Comparison of ENCODE assay signal across 2 cellular contexts in the genomic region with DNA sequence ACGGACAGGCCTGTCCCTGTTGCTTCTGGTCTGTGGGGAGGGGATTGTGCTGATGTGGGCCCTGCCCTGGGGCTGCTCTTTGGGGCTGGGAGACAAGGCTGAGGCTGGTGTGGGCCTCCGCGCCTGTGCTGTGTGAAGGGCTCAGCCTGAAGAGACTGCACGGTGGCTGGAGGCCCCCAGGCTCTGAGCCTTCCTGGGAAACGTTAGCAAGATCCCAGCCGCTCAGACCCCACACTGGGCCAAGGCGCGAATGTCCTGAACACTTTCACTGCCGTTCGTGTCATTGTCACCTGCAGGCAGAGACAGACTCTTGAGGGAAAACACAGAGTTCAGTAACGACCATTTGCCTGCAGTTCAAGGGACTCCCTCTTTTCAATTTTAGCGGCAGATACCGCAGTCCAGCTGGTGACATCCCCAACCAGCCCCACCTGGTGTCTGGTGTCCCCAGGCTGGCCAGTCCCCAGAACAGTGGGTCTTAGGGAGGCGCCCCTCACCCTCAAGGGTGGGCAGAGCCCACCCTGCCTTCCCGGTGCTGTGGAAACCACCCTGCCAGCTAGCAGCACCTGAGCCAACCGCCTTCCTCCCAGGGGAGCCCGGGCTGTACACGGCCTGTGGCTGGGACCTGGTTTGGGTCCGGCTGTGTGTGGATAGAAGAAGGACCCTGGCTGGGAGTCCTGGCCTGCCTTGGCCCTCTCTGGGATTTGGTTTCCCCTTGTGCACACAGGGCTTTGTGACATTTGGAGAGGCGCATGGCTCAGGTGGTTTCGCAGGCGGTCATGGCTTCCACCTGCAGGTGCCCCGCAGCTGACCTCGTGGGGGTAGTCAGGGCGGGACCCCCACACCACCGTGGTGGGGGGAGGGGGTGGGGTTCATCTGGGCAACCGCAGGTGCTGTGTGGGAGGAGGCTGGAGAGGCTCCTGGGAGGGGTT.
TF ChIP-seq lines count a peak whose summit lies in the region.

No MANE protein-coding gene starts in this region.

TF ChIP-seq in HepG2, 621 proteins besides CTCF, POLR2A, EP300 and RAD21:
- TF ChIP-seq SMC3 (IDR thresholded peaks at IDR 0.05; ENCODE audit: low read length) (no peak), LCORL (IDR thresholded peaks at IDR 0.05) (no peak), LCORL (CRISPR knock-in tag; IDR thresholded peaks at IDR 0.05) (no peak), ZNF232 (CRISPR knock-in tag; IDR thresholded peaks at IDR 0.05; ENCODE audit: borderline replicate concordance) (no peak), ZNF333 (CRISPR knock-in tag; IDR thresholded peaks at IDR 0.05; ENCODE audit: borderline replicate concordance) (no peak), HDAC1 (CRISPR knock-in tag; IDR thresholded peaks at IDR 0.05) (no peak), ZFAT (CRISPR knock-in tag; conservative IDR thresholded peaks at IDR 0.05) (no peak), ZNF607 (CRISPR knock-in tag; IDR thresholded peaks at IDR 0.05; ENCODE audit: borderline replicate concordance) (no peak)
- TF ChIP-seq, protein P1, sequence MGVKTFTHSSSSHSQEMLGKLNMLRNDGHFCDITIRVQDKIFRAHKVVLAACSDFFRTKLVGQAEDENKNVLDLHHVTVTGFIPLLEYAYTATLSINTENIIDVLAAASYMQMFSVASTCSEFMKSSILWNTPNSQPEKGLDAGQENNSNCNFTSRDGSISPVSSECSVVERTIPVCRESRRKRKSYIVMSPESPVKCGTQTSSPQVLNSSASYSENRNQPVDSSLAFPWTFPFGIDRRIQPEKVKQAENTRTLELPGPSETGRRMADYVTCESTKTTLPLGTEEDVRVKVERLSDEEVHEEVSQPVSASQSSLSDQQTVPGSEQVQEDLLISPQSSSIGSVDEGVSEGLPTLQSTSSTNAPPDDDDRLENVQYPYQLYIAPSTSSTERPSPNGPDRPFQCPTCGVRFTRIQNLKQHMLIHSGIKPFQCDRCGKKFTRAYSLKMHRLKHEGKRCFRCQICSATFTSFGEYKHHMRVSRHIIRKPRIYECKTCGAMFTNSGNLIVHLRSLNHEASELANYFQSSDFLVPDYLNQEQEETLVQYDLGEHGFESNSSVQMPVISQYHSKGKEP (CRISPR knock-in tag; IDR thresholded peaks at IDR 0.05), result no peak

TF ChIP-seq in WTC11, 78 proteins besides CTCF, POLR2A, EP300 and RAD21:
- no peak for TF ChIP-seq GRHL2 (CRISPR knock-in tag; IDR thresholded peaks at IDR 0.05; ENCODE audit: insufficient replicate concordance, severe bottlenecking)
- TF ChIP-seq, protein P2, sequence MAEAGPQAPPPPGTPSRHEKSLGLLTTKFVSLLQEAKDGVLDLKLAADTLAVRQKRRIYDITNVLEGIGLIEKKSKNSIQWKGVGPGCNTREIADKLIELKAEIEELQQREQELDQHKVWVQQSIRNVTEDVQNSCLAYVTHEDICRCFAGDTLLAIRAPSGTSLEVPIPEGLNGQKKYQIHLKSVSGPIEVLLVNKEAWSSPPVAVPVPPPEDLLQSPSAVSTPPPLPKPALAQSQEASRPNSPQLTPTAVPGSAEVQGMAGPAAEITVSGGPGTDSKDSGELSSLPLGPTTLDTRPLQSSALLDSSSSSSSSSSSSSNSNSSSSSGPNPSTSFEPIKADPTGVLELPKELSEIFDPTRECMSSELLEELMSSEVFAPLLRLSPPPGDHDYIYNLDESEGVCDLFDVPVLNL (CRISPR knock-in tag; IDR thresholded peaks at IDR 0.05; ENCODE audit: borderline replicate concordance, low read depth), result no peak
- TF ChIP-seq, protein P3, sequence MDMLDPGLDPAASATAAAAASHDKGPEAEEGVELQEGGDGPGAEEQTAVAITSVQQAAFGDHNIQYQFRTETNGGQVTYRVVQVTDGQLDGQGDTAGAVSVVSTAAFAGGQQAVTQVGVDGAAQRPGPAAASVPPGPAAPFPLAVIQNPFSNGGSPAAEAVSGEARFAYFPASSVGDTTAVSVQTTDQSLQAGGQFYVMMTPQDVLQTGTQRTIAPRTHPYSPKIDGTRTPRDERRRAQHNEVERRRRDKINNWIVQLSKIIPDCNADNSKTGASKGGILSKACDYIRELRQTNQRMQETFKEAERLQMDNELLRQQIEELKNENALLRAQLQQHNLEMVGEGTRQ (CRISPR knock-in tag; IDR thresholded peaks at IDR 0.05), result no peak
- no peak for TF ChIP-seq ZNF396 (CRISPR knock-in tag; IDR thresholded peaks at IDR 0.05; ENCODE audit: borderline replicate concordance)
- TF ChIP-seq TCF7 (CRISPR knock-in tag; IDR thresholded peaks at IDR 0.05; ENCODE audit: low read depth), result no peak
- TF ChIP-seq, protein P4, sequence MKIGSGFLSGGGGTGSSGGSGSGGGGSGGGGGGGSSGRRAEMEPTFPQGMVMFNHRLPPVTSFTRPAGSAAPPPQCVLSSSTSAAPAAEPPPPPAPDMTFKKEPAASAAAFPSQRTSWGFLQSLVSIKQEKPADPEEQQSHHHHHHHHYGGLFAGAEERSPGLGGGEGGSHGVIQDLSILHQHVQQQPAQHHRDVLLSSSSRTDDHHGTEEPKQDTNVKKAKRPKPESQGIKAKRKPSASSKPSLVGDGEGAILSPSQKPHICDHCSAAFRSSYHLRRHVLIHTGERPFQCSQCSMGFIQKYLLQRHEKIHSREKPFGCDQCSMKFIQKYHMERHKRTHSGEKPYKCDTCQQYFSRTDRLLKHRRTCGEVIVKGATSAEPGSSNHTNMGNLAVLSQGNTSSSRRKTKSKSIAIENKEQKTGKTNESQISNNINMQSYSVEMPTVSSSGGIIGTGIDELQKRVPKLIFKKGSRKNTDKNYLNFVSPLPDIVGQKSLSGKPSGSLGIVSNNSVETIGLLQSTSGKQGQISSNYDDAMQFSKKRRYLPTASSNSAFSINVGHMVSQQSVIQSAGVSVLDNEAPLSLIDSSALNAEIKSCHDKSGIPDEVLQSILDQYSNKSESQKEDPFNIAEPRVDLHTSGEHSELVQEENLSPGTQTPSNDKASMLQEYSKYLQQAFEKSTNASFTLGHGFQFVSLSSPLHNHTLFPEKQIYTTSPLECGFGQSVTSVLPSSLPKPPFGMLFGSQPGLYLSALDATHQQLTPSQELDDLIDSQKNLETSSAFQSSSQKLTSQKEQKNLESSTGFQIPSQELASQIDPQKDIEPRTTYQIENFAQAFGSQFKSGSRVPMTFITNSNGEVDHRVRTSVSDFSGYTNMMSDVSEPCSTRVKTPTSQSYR (CRISPR knock-in tag; IDR thresholded peaks at IDR 0.05), result no peak
- no peak for TF ChIP-seq CREB1 (CRISPR knock-in tag; IDR thresholded peaks at IDR 0.05)
- no peak for TF ChIP-seq MXD4 (CRISPR knock-in tag; IDR thresholded peaks at IDR 0.05; ENCODE audit: borderline replicate concordance)
- TF ChIP-seq NR1H2 (CRISPR knock-in tag; IDR thresholded peaks at IDR 0.05), result no peak
- TF ChIP-seq NFE2L1 (CRISPR knock-in tag; IDR thresholded peaks at IDR 0.05), result no peak
